ENCODE assay signal across 8 cellular contexts in the genomic region with DNA sequence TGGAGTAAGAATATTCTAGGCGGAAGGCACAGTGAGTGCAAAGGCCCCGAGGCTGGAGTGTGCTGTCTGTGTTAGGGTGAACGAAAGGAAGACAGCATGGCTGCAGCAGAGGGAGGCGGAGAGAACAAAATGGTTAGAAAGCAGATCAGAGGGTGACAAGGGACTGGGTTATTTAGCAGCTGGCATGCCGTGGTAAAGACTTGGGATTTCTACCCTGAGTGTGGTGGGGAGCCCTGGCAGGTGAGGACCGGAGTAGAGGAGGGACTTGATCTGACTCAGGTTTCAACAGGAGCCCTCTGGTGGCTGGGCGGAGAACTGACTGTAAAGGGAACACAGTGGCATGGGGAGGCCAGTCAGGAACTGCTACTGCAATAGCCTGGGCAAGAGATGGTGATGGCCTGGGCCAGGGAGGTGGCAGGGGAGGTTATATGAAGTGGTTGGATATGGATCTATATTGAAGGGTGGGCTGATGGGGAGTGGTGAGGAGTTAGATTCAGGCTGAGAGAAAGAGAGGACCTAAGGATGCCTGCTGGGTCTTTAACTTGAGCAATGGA. TPM values are rescaled to one million over a fixed set of nuclear protein-coding genes. Genes with fewer than 3 reads are reported as not detected.
A peak's percentile ranks its signal among the peaks of the same experiment; 100 is the strongest.
DNase-seq lines count a peak whose midpoint lies in the region; FAIRE-seq and TF ChIP-seq lines count a peak whose summit lies in the region.

No MANE protein-coding gene starts in this region.

- no peak for DNase-seq in AG04449 (ENCODE audit: low read depth, low spot score)
- DNase-seq in GM19239 (ENCODE audit: insufficient read length, low spot score) = peak; percentile 60
- peak; percentile 85 for DNase-seq in MV-4-11 (lab: John Stamatoyannopoulos, UW)
- peak; percentile 70 to 85 for DNase-seq in SJSA1 (ENCODE audit: low read depth in 1 of 2, low spot score in 2 of 2)
- peak; percentile 95 for DNase-seq in activated effector memory CD4-positive, alpha-beta T cell treated with anti-CD3 and anti-CD28 coated beads, Interleukin-2, amount 50 U/mL, for 16 hours
- peak; percentile 61 for DNase-seq in foreskin melanocyte
- peak; percentile 48 to 77 (median 65) for DNase-seq in ovary
- peak; percentile 58 to 82 for DNase-seq in tibial nerve (ENCODE audit: low spot score in 2 of 2)

- TF ChIP-seq EP300 in ovary (IDR thresholded peaks at IDR 0.05) (no peak), tibial nerve (IDR thresholded peaks at IDR 0.05) (no peak)

- CTCF ChIA-PET in AG04449 (lab: Yijun Ruan, JAX) = interaction anchor here (0.8 to 32.2 kb wide), 22 partner anchors 9 to 442 kb away, joined by 3 to 1706 read pairs (median 6); a partner anchor contains a TSS

- H3K27ac ChIP-seq in SJSA1 (no peak overlapping the region), ovary (no peak overlapping the region), tibial nerve (no peak overlapping the region)

- FAIRE-seq in GM19239 (lab: Jason Lieb, UNC) = peak; percentile 59

- H3K4me3 ChIP-seq in AG04449 (ENCODE audit: low read depth, low read length) = no peak overlapping the region
- no peak overlapping the region for H3K4me3 ChIP-seq in SJSA1
- no peak overlapping the region for H3K4me3 ChIP-seq in ovary
- H3K4me3 ChIP-seq in tibial nerve = no peak overlapping the region

- H3K4me1 ChIP-seq in SJSA1 (replicated peaks) (peaks cover 3% of the 10 kb centered on the region; the same call in 1 of the 2 replicates), ovary (ENCODE audit: insufficient read depth) (no peaks in the 10 kb centered on the region), tibial nerve (peaks cover 0 to 9% (median 0%) of the 10 kb centered on the region in 4 donors)

- POLR2A ChIA-PET in AG04449 (lab: Yijun Ruan, JAX) = no interaction called here

- TF ChIP-seq CTCF in AG04449 (IDR thresholded peaks at IDR 0.05; ENCODE audit: insufficient read depth, low read length, missing control alignments) (peak; percentile 84), ovary (IDR thresholded peaks at IDR 0.05) (peak in 2 of 3 donors; percentile 28 to 35), tibial nerve (IDR thresholded peaks at IDR 0.05) (peak; percentile 47 to 71 (median 54))

- TF ChIP-seq POLR2A in ovary (IDR thresholded peaks at IDR 0.05) (no peak), tibial nerve (IDR thresholded peaks at IDR 0.05) (no peak)

- H3K9me3 ChIP-seq in SJSA1 (replicated peaks) (no peaks in the 10 kb centered on the region), ovary (no peaks in the 10 kb centered on the region), tibial nerve (no peaks in the 10 kb centered on the region)

- 72 to 74% (median 73%) methylated on average over 7 of the region's 7 CpGs for WGBS in ovary, 3 donors
- WGBS in tibial nerve, 2 donors = 60 to 61% methylated on average over 7 of the region's 7 CpGs

- no peaks in the 10 kb centered on the region for H3K27me3 ChIP-seq in SJSA1 (replicated peaks)
- H3K27me3 ChIP-seq in ovary = no peaks in the 10 kb centered on the region
- no peaks in the 10 kb centered on the region for H3K27me3 ChIP-seq in tibial nerve

- H3K36me3 ChIP-seq in SJSA1 (no peaks in the 10 kb centered on the region), ovary (no peaks in the 10 kb centered on the region), tibial nerve (no peaks in the 10 kb centered on the region)

- intact Hi-C loops in ovary (cut with DNase I) = loop anchor here in 3 of 4 donors (2.0 to 10.0 kb wide), 5 partner anchors 36 to 713 kb away; a partner anchor contains a TSS

RNA-seq across cellular contexts. Expression of a gene that starts 38.0 kb away (rescaled TPM):
- total RNA-seq in SJSA1 (2014; rRNA removed; shearing (Covaris generic)) = 41.4 and 49.8 TPM in 2 replicates
- total RNA-seq in ovary = 100 to 1,000 TPM in 1 of 7 donors, 10 to 100 TPM in 6; 41.4 to 135 (median 64.9) TPM
- polyA plus RNA-seq in ovary = 10 to 100 TPM; 34.2 to 70.0 TPM
- 10 to 100 TPM in 1 of 4 donors, 1 to 10 TPM in 3; 2.8 to 22.8 (median 6.6) TPM for total RNA-seq in tibial nerve

RNA-seq across cellular contexts. Expression of a gene that starts 49.6 kb away (rescaled TPM):
- 4.4 and 6.6 TPM in 2 replicates for total RNA-seq in SJSA1 (2014; rRNA removed; shearing (Covaris generic))
- total RNA-seq in ovary (10 to 100 TPM in 5 of 7 donors, 1 to 10 TPM in 2; 8.6 to 17.7 (median 12.8) TPM), tibial nerve (1 to 10 TPM; 5.1 to 9.4 (median 7.7) TPM)
- 10 to 100 TPM in 1 of 2 donors, 1 to 10 TPM in 1; 7.4 to 12.8 TPM for polyA plus RNA-seq in ovary

RNA-seq across cellular contexts. Expression of a gene that starts 50.0 kb away (rescaled TPM):
- total RNA-seq in SJSA1 (2014; rRNA removed; shearing (Covaris generic)) = 0.31 and 0.74 TPM in 2 replicates
- total RNA-seq in ovary = 1 to 10 TPM in 6 of 7 donors, under 1 TPM in 1; 0.48 to 4.6 (median 1.5) TPM
- polyA plus RNA-seq in ovary = 1 to 10 TPM in 1 of 2 donors, under 1 TPM in 1; 0.39 to 3.8 TPM
- total RNA-seq in tibial nerve = 1 to 10 TPM in 1 of 4 donors, under 1 TPM in 1, not detected in 2; 0.39 to 1.2 TPM

Comparison
In these comparisons a context has a peak if more than half of its experiments do, and no peak if none do; other contexts are left out.
1. CTCF ChIP-seq: peak in every context shown above with its lines; median percentile 84 in AG04449; 54 in tibial nerve; 32 in ovary.